ENCODE assay signal across 1 cellular context in genomic region chr15:82677720-82678323, GRCh38.
TF ChIP-seq lines count a peak whose summit lies in the region.

No MANE protein-coding gene starts in this region.

TF ChIP-seq in K562, 482 proteins besides CTCF, POLR2A, EP300 and RAD21 (continued from another document and continues in another):
- TF ChIP-seq SMAD2 (IDR thresholded peaks at IDR 0.05; ENCODE audit: low read depth, low read length) (no peak), OTX1 (CRISPR knock-in tag; IDR thresholded peaks at IDR 0.05) (no peak), NFIC (IDR thresholded peaks at IDR 0.05) (peak; percentile 89), RFX1 (IDR thresholded peaks at IDR 0.05) (no peak), KAT2B (IDR thresholded peaks at IDR 0.05; ENCODE audit: low read depth, low read length) (no peak), SRF (CRISPR knock-in tag; IDR thresholded peaks at IDR 0.05) (no peak), MEF2D (tag; conservative IDR thresholded peaks at IDR 0.05; ENCODE audit: low read depth) (no peak), ARHGAP35 (IDR thresholded peaks at IDR 0.05; ENCODE audit: partially characterized antibody) (no peak), ZNF239 (CRISPR knock-in tag; IDR thresholded peaks at IDR 0.05) (no peak), ZKSCAN3 (CRISPR knock-in tag; IDR thresholded peaks at IDR 0.05) (no peak), MAFG (tag; conservative IDR thresholded peaks at IDR 0.05) (0 out of 2 replicates have a peak, but pooled peaks have one; percentile 25), ZNF146 (CRISPR knock-in tag; IDR thresholded peaks at IDR 0.05; ENCODE audit: unreplicated experiment) (no peak), CGGBP1 (CRISPR knock-in tag; IDR thresholded peaks at IDR 0.05) (no peak), SNRNP70 (optimal IDR thresholded peaks at IDR 0.05; ENCODE audit: low read depth, low read length) (no peak), ZNF764 (CRISPR knock-in tag; IDR thresholded peaks at IDR 0.05; ENCODE audit: low read depth) (no peak), TOE1 (IDR thresholded peaks at IDR 0.05; ENCODE audit: borderline replicate concordance) (no peak), TOE1 (CRISPR knock-in tag; IDR thresholded peaks at IDR 0.05; ENCODE audit: borderline replicate concordance, low read depth) (no peak), NR3C1 (CRISPR knock-in tag; IDR thresholded peaks at IDR 0.05) (no peak), POLR2H (tag; IDR thresholded peaks at IDR 0.05; ENCODE audit: low read depth) (no peak), ZNF165 (CRISPR knock-in tag; IDR thresholded peaks at IDR 0.05; ENCODE audit: borderline replicate concordance) (no peak), ETV1 (tag; conservative IDR thresholded peaks at IDR 0.05; ENCODE audit: low read depth) (no peak), FOXP4 (CRISPR knock-in tag; IDR thresholded peaks at IDR 0.05; ENCODE audit: borderline replicate concordance) (no peak), E2F3 (CRISPR knock-in tag; IDR thresholded peaks at IDR 0.05) (no peak), PML (IDR thresholded peaks at IDR 0.05; ENCODE audit: low read length) (no peak), BCOR (IDR thresholded peaks at IDR 0.05) (no peak), ZKSCAN8 (CRISPR knock-in tag; IDR thresholded peaks at IDR 0.05) (no peak), ZBTB17 (CRISPR knock-in tag; IDR thresholded peaks at IDR 0.05) (no peak), ZNF589 (CRISPR knock-in tag; IDR thresholded peaks at IDR 0.05; ENCODE audit: low read depth) (0 out of 2 replicates have a peak, but pooled peaks have one; percentile 43), ZNF695 (CRISPR knock-in tag; IDR thresholded peaks at IDR 0.05) (no peak), CREB5 (CRISPR knock-in tag; IDR thresholded peaks at IDR 0.05) (no peak), POLR2B (IDR thresholded peaks at IDR 0.05; ENCODE audit: low read depth, partially characterized antibody) (no peak), ZBTB49 (CRISPR knock-in tag; IDR thresholded peaks at IDR 0.05; ENCODE audit: borderline replicate concordance) (no peak), ZKSCAN1 (IDR thresholded peaks at IDR 0.05; ENCODE audit: low read depth, low read length) (no peak), CREB3L1 (IDR thresholded peaks at IDR 0.05; ENCODE audit: borderline replicate concordance, low read depth) (no peak), ATF3 (IDR thresholded peaks at IDR 0.05) (peak; percentile 56; the same call in 1 of the 2 replicates), ATF3 (CRISPR knock-in tag; conservative IDR thresholded peaks at IDR 0.05) (no peak), ZNF644 (tag; IDR thresholded peaks at IDR 0.05; ENCODE audit: low read depth) (no peak), SAP30 (IDR thresholded peaks at IDR 0.05; ENCODE audit: borderline replicate concordance, insufficient read depth, low read depth, low read length, poor library complexity, severe bottlenecking) (no peak), ELK1 (CRISPR knock-in tag; IDR thresholded peaks at IDR 0.05) (no peak), CREM (IDR thresholded peaks at IDR 0.05; ENCODE audit: low read depth) (no peak), NFE2 (IDR thresholded peaks at IDR 0.05; ENCODE audit: low read depth) (peak; percentile 59), ID3 (CRISPR knock-in tag; IDR thresholded peaks at IDR 0.05) (no peak), ID3 (tag; IDR thresholded peaks at IDR 0.05) (peak; percentile 62), EHMT2 (IDR thresholded peaks at IDR 0.05) (0 out of 2 replicates have a peak, but pooled peaks have one; percentile 14), JUNB (CRISPR knock-in tag; conservative IDR thresholded peaks at IDR 0.05) (no peak), JUND (IDR thresholded peaks at IDR 0.05; ENCODE audit: borderline replicate concordance, low read depth, low read length) (peak; percentile 82), JUND (tag; IDR thresholded peaks at IDR 0.05; ENCODE audit: borderline replicate concordance, low read depth, low read length) (peak; percentile 86; the same call in 2 of the 3 replicates), ZNF347 (CRISPR knock-in tag; IDR thresholded peaks at IDR 0.05; ENCODE audit: low read depth) (no peak), CLOCK (CRISPR knock-in tag; IDR thresholded peaks at IDR 0.05; ENCODE audit: borderline replicate concordance) (no peak), MYNN (IDR thresholded peaks at IDR 0.05) (no peak), MYNN (CRISPR knock-in tag; IDR thresholded peaks at IDR 0.05) (no peak), ARID1B (IDR thresholded peaks at IDR 0.05) (peak; percentile 32; the same call in 1 of the 2 replicates), YBX1 (IDR thresholded peaks at IDR 0.05) (no peak), POLR3G (IDR thresholded peaks at IDR 0.05; ENCODE audit: extremely low read depth, insufficient read length, insufficient replicate concordance) (no peak), DEAF1 (CRISPR knock-in tag; IDR thresholded peaks at IDR 0.05) (no peak), NKRF (IDR thresholded peaks at IDR 0.05; ENCODE audit: borderline replicate concordance) (no peak), SIN3A (IDR thresholded peaks at IDR 0.05; ENCODE audit: borderline replicate concordance in 2 of 2, control insufficient read depth in 1 of 2, low read depth in 2 of 2, low read length in 2 of 2) (no peak)
